2 cellular contexts compared by ENCODE assay signal in genomic region chr2:232482301-232483238, GRCh38.
TF ChIP-seq lines count a peak whose summit lies in the region.

No MANE protein-coding gene starts in this region.

TF ChIP-seq in H1, 55 proteins besides CTCF, POLR2A, EP300 and RAD21:
- TF ChIP-seq RXRA (IDR thresholded peaks at IDR 0.05; ENCODE audit: insufficient read depth, low read depth, low read length), result no peak
- no peak for TF ChIP-seq SIX5 (IDR thresholded peaks at IDR 0.05; ENCODE audit: low read depth, low read length)
- no peak for TF ChIP-seq SIN3A (conservative IDR thresholded peaks at IDR 0.05 in 1 of 2, IDR thresholded peaks at IDR 0.05 in 1 of 2; ENCODE audit: low read depth in 1 of 2, low read length in 2 of 2)
- no peak for TF ChIP-seq KDM1A (IDR thresholded peaks at IDR 0.05; ENCODE audit: borderline replicate concordance, low read length)
- no peak for TF ChIP-seq GABPA (IDR thresholded peaks at IDR 0.05; ENCODE audit: borderline replicate concordance, insufficient read depth, low read length)
- no peak for TF ChIP-seq MAFK (IDR thresholded peaks at IDR 0.05; ENCODE audit: low read depth, low read length)
- TF ChIP-seq RNF2 (IDR thresholded peaks at IDR 0.05; ENCODE audit: borderline replicate concordance, low read depth, low read length, missing control alignments, poor library complexity, severe bottlenecking), result no peak
- TF ChIP-seq CHD7 (IDR thresholded peaks at IDR 0.05; ENCODE audit: insufficient replicate concordance, low read length), result no peak
- no peak for TF ChIP-seq SUZ12 (IDR thresholded peaks at IDR 0.05; ENCODE audit: low read length)
- no peak for TF ChIP-seq BRCA1 (IDR thresholded peaks at IDR 0.05; ENCODE audit: low read depth, low read length)
- no peak for TF ChIP-seq POLR2AphosphoS5 (IDR thresholded peaks at IDR 0.05; ENCODE audit: low read depth, low read length)
- no peak for TF ChIP-seq JUN (IDR thresholded peaks at IDR 0.05; ENCODE audit: low read depth, low read length)
- TF ChIP-seq SRF (IDR thresholded peaks at IDR 0.05; ENCODE audit: low read depth, low read length), result no peak
- TF ChIP-seq CTBP2 (IDR thresholded peaks at IDR 0.05; ENCODE audit: borderline replicate concordance, insufficient read depth, insufficient read length, low read length), result no peak
- TF ChIP-seq KDM5A (IDR thresholded peaks at IDR 0.05; ENCODE audit: low read length), result no peak
- TF ChIP-seq, protein P1, sequence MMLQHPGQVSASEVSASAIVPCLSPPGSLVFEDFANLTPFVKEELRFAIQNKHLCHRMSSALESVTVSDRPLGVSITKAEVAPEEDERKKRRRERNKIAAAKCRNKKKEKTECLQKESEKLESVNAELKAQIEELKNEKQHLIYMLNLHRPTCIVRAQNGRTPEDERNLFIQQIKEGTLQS (IDR thresholded peaks at IDR 0.05; ENCODE audit: insufficient read depth, low read depth, low read length), result no peak
- TF ChIP-seq ZNF274 (IDR thresholded peaks at IDR 0.05; ENCODE audit: borderline replicate concordance, extremely low read depth, low read length), result no peak

TF ChIP-seq in HEK293T, 16 proteins besides CTCF, POLR2A, EP300 and RAD21:
- TF ChIP-seq FOXK2 (IDR thresholded peaks at IDR 0.05) (no peak), HDGF (IDR thresholded peaks at IDR 0.05; ENCODE audit: borderline replicate concordance) (no peak), L3MBTL2 (conservative IDR thresholded peaks at IDR 0.05) (no peak), TARDBP (IDR thresholded peaks at IDR 0.05) (no peak)
